Comparison of ENCODE assay signal across 8 cellular contexts in genomic region chr1:143884932-143885574, GRCh38.
DNase-seq lines count a peak whose midpoint lies in the region; ATAC-seq and TF ChIP-seq lines count a peak whose summit lies in the region.
"Not testable (repeated sequence)": the region's sequence is repeated elsewhere in the genome, so short reads cannot be mapped to it uniquely, and the experiment has no call there.

No MANE protein-coding gene starts in this region.

- ATAC-seq in GM21526 (IDR thresholded peaks at IDR 0.05; ENCODE audit: low FRiP score, unreplicated experiment) (peak; percentile 64), HG03469 (IDR thresholded peaks at IDR 0.05; ENCODE audit: unreplicated experiment) (peak; percentile 64)

- H3K4me3 Mint-ChIP-seq in nephron, result not testable (repeated sequence)

- in situ Hi-C loops in SK-MEL-5 (cut with HindIII; ENCODE audit: low pct_unique_long_range_greater_than_20kb, low sequenced_read_pairs), result not testable (repeated sequence)

- not testable (repeated sequence) for H3K36me3 Mint-ChIP-seq in nephron (ENCODE audit: low read depth)

- not testable (repeated sequence) for H3K4me1 Mint-ChIP-seq in nephron

- not testable (repeated sequence) for H3K4me3 ChIP-seq in fibroblast of pulmonary artery (replicated peaks; ENCODE audit: low read depth, low read length)

- not testable (repeated sequence) for H3K27ac Mint-ChIP-seq in nephron

- TF ChIP-seq CTCF in fibroblast of pulmonary artery (IDR thresholded peaks at IDR 0.05; ENCODE audit: low read length, missing control alignments), result not testable (repeated sequence)
- TF ChIP-seq CTCF in nephron (IDR thresholded peaks at IDR 0.05; ENCODE audit: unreplicated experiment in 3 of 3), result peak; percentile 43 to 46 (median 46)

- DNase-seq in DMS 273 (lab: John Stamatoyannopoulos, UW; ENCODE audit: unreplicated experiment) (peak; percentile 37), SK-MEL-5 (ENCODE audit: low read depth, low spot score) (peak; percentile 54), fibroblast of pulmonary artery (ENCODE audit: low read depth) (peak; percentile 46)
- DNase-seq in activated T-helper 9 cell treated with anti-CD3 and anti-CD28 coated beads, Interleukin-2, amount 50 U/mL, for 16 hours (ENCODE audit: low read depth), result peak; percentile 69
- peak; percentile 22 for DNase-seq in stimulated activated CD8-positive, alpha-beta memory T cell treated with anti-CD3 and anti-CD28 coated beads, Interleukin-7, amount 100 ng/mL, for 24 hours (ENCODE audit: low read depth)

- H3K9me3 Mint-ChIP-seq in nephron, result not testable (repeated sequence)

- not testable (repeated sequence) for H3K27me3 Mint-ChIP-seq in nephron (ENCODE audit: low read depth)
